40 cellular contexts compared by ENCODE assay signal in genomic region chr2:100403722-100404121, GRCh38.
"Had no signal": no experiment of that assay in that cellular context is flagged by ENCODE, and none has a peak within 500 bp of the region (broad histone marks: within the 10 kb centered on the region; RNA-seq: fewer than 3 reads in every experiment).

No MANE protein-coding gene starts in this region.

- H3K27me3 Mint-ChIP-seq: activated naive CD4-positive, alpha-beta T cell treated with anti-CD3 and anti-CD28 coated beads, Interleukin-2, amount 10 ng/mL, durations not matched to agents 7 days and 5 days; activated naive CD4-positive, alpha-beta T cell treated with anti-CD3 and anti-CD28 coated beads, Interleukin-2, amount 50 U/mL, for 24 hours; activated naive CD8-positive, alpha-beta T cell; activated naive CD8-positive, alpha-beta T cell treated with anti-CD3 and anti-CD28 coated beads for 36 hours; activated naive CD8-positive, alpha-beta T cell treated with anti-CD3 and anti-CD28 coated beads, Interleukin-2, amount 10 ng/mL, durations not matched to agents 7 days and 5 days; activated naive CD8-positive, alpha-beta T cell treated with anti-CD3 and anti-CD28 coated beads, Interleukin-2, amount 50 U/mL, for 24 hours; activated T-cell treated with anti-CD3 and anti-CD28 coated beads, Interleukin-2, amount 50 U/mL, for 24 hours; activated T-helper 17 cell treated with anti-CD3 and anti-CD28 coated beads, Interleukin-2, amount 50 U/mL, for 72 hours; central memory CD8-positive, alpha-beta T cell had no signal

- FAIRE-seq: astrocyte, bronchial epithelial cell had no signal

- H3K27ac Mint-ChIP-seq: activated naive CD4-positive, alpha-beta T cell treated with anti-CD3 and anti-CD28 coated beads for 36 hours; activated naive CD4-positive, alpha-beta T cell treated with anti-CD3 and anti-CD28 coated beads, Interleukin-2, amount 10 ng/mL, durations not matched to agents 7 days and 5 days; activated naive CD4-positive, alpha-beta T cell treated with anti-CD3 and anti-CD28 coated beads, Interleukin-2, amount 50 U/mL, for 24 hours; activated naive CD8-positive, alpha-beta T cell; activated naive CD8-positive, alpha-beta T cell treated with anti-CD3 and anti-CD28 coated beads for 36 hours; activated naive CD8-positive, alpha-beta T cell treated with anti-CD3 and anti-CD28 coated beads, Interleukin-2, amount 10 ng/mL, durations not matched to agents 7 days and 5 days; activated naive CD8-positive, alpha-beta T cell treated with anti-CD3 and anti-CD28 coated beads, Interleukin-2, amount 50 U/mL, for 24 hours; activated T-cell treated with anti-CD3 and anti-CD28 coated beads, Interleukin-2, amount 50 U/mL, for 24 hours; activated T-cell treated with anti-CD3 and anti-CD28 coated beads, Interleukin-2, amount 50 U/mL, for 72 hours; activated T-helper 1 cell treated with anti-CD3 and anti-CD28 coated beads, Interleukin-12 subunit alpha, Interleukin-12 subunit beta, Interleukin-2, Interleukin-4 antibody, amounts not matched to agents 30 ng/mL and 10 ng/mL and 1 ng/mL, durations not matched to agents 14 hours and 24 hours and 36 hours; activated T-helper 17 cell treated with anti-CD3 and anti-CD28 coated beads, Interleukin-2, amount 50 U/mL, for 72 hours; activated T-helper 2 cell treated with anti-CD3 and anti-CD28 coated beads, Interferon-gamma antibody, Interleukin-2, Interleukin-4, amounts not matched to agents 10 μg/mL and 5 μg/mL and 100 μg/mL, durations not matched to agents 14 hours and 24 hours and 36 hours had no signal

- ATAC-seq: activated naive CD4-positive, alpha-beta T cell treated with anti-CD3 and anti-CD28 coated beads, Interleukin-2, amount 50 U/mL, for 72 hours; activated naive CD8-positive, alpha-beta T cell treated with anti-CD3 and anti-CD28 coated beads, Interleukin-2, amount 50 U/mL, for 24 hours; activated T-cell treated with anti-CD3 and anti-CD28 coated beads, Interleukin-2, amount 50 U/mL, for 4 hours; activated T-cell treated with anti-CD3 and anti-CD28 coated beads, Interleukin-2, amount 50 U/mL, for 72 hours; activated T-helper 17 cell treated with anti-CD3 and anti-CD28 coated beads, Interleukin-2, amount 50 U/mL, for 72 hours; body of pancreas had no signal

- H3K9me3 Mint-ChIP-seq: activated naive CD4-positive, alpha-beta T cell treated with anti-CD3 and anti-CD28 coated beads for 36 hours; activated naive CD4-positive, alpha-beta T cell treated with anti-CD3 and anti-CD28 coated beads, Interleukin-2, amount 10 ng/mL, durations not matched to agents 7 days and 5 days; activated naive CD4-positive, alpha-beta T cell treated with anti-CD3 and anti-CD28 coated beads, Interleukin-2, amount 50 U/mL, for 24 hours; activated naive CD4-positive, alpha-beta T cell treated with anti-CD3 and anti-CD28 coated beads, Interleukin-2, amount 50 U/mL, for 72 hours; activated naive CD8-positive, alpha-beta T cell treated with anti-CD3 and anti-CD28 coated beads for 36 hours; activated naive CD8-positive, alpha-beta T cell treated with anti-CD3 and anti-CD28 coated beads, Interleukin-2, amount 10 ng/mL, durations not matched to agents 7 days and 5 days; activated naive CD8-positive, alpha-beta T cell treated with anti-CD3 and anti-CD28 coated beads, Interleukin-2, amount 50 U/mL, for 24 hours; activated T-cell treated with anti-CD3 and anti-CD28 coated beads, Interleukin-2, amount 50 U/mL, for 24 hours; activated T-cell treated with anti-CD3 and anti-CD28 coated beads, Interleukin-2, amount 50 U/mL, for 4 hours; activated T-cell treated with anti-CD3 and anti-CD28 coated beads, Interleukin-2, amount 50 U/mL, for 72 hours; activated T-helper 1 cell treated with anti-CD3 and anti-CD28 coated beads, Interleukin-12 subunit alpha, Interleukin-12 subunit beta, Interleukin-2, Interleukin-4 antibody, amounts not matched to agents 30 ng/mL and 10 ng/mL and 1 ng/mL, durations not matched to agents 14 hours and 24 hours and 36 hours; activated T-helper 17 cell treated with anti-CD3 and anti-CD28 coated beads, Interleukin-2, amount 50 U/mL, for 72 hours; activated T-helper 2 cell treated with anti-CD3 and anti-CD28 coated beads, Interferon-gamma antibody, Interleukin-2, Interleukin-4, amounts not matched to agents 10 μg/mL and 5 μg/mL and 100 μg/mL, durations not matched to agents 14 hours and 24 hours and 36 hours; central memory CD8-positive, alpha-beta T cell had no signal

- H3K27ac ChIP-seq: adrenal gland, ascending aorta, body of pancreas, brain microvascular endothelial cell, breast epithelium, cardiac muscle cell had no signal

- H3K4me3 ChIP-seq: adrenal gland, ascending aorta, body of pancreas, breast epithelium, cardiac muscle cell had no signal

- H3K36me3 Mint-ChIP-seq: activated naive CD4-positive, alpha-beta T cell treated with anti-CD3 and anti-CD28 coated beads, Interleukin-2, amount 10 ng/mL, durations not matched to agents 7 days and 5 days had no signal

- H3K36me3 ChIP-seq: brain microvascular endothelial cell, breast epithelium had no signal

- H3K4me1 ChIP-seq: adrenal gland, ascending aorta, body of pancreas, breast epithelium had no signal

- H3K27me3 ChIP-seq: adrenal gland, ascending aorta, body of pancreas, brain microvascular endothelial cell, breast epithelium, cardiac muscle cell had no signal

- H3K4me3 Mint-ChIP-seq: activated naive CD4-positive, alpha-beta T cell treated with anti-CD3 and anti-CD28 coated beads for 36 hours; activated naive CD4-positive, alpha-beta T cell treated with anti-CD3 and anti-CD28 coated beads, Interleukin-2, amount 10 ng/mL, durations not matched to agents 7 days and 5 days; activated naive CD4-positive, alpha-beta T cell treated with anti-CD3 and anti-CD28 coated beads, Interleukin-2, amount 50 U/mL, for 24 hours; activated naive CD8-positive, alpha-beta T cell; activated naive CD8-positive, alpha-beta T cell treated with anti-CD3 and anti-CD28 coated beads for 36 hours; activated naive CD8-positive, alpha-beta T cell treated with anti-CD3 and anti-CD28 coated beads, Interleukin-2, amount 10 ng/mL, durations not matched to agents 7 days and 5 days; activated naive CD8-positive, alpha-beta T cell treated with anti-CD3 and anti-CD28 coated beads, Interleukin-2, amount 50 U/mL, for 24 hours; activated T-cell treated with anti-CD3 and anti-CD28 coated beads, Interleukin-2, amount 50 U/mL, for 24 hours; activated T-cell treated with anti-CD3 and anti-CD28 coated beads, Interleukin-2, amount 50 U/mL, for 4 hours; activated T-cell treated with anti-CD3 and anti-CD28 coated beads, Interleukin-2, amount 50 U/mL, for 72 hours; activated T-helper 1 cell treated with anti-CD3 and anti-CD28 coated beads, Interleukin-12 subunit alpha, Interleukin-12 subunit beta, Interleukin-2, Interleukin-4 antibody, amounts not matched to agents 30 ng/mL and 10 ng/mL and 1 ng/mL, durations not matched to agents 14 hours and 24 hours and 36 hours; activated T-helper 17 cell treated with anti-CD3 and anti-CD28 coated beads, Interleukin-2, amount 50 U/mL, for 72 hours; brain; central memory CD8-positive, alpha-beta T cell had no signal

- H3K9me3 ChIP-seq: adrenal gland, ascending aorta, body of pancreas, breast epithelium had no signal

- H3K4me1 Mint-ChIP-seq: activated naive CD4-positive, alpha-beta T cell treated with anti-CD3 and anti-CD28 coated beads, Interleukin-2, amount 10 ng/mL, durations not matched to agents 7 days and 5 days; activated naive CD4-positive, alpha-beta T cell treated with anti-CD3 and anti-CD28 coated beads, Interleukin-2, amount 50 U/mL, for 24 hours; activated naive CD8-positive, alpha-beta T cell treated with anti-CD3 and anti-CD28 coated beads for 36 hours; activated naive CD8-positive, alpha-beta T cell treated with anti-CD3 and anti-CD28 coated beads, Interleukin-2, amount 10 ng/mL, durations not matched to agents 7 days and 5 days; activated naive CD8-positive, alpha-beta T cell treated with anti-CD3 and anti-CD28 coated beads, Interleukin-2, amount 50 U/mL, for 24 hours; activated T-helper 17 cell treated with anti-CD3 and anti-CD28 coated beads, Interleukin-2, amount 50 U/mL, for 72 hours; brain had no signal

- DNase-seq: activated effector memory CD4-positive, alpha-beta T cell treated with anti-CD3 and anti-CD28 coated beads, Interleukin-2, amount 50 U/mL, for 16 hours; activated effector memory CD4-positive, alpha-beta T cell treated with Interleukin-2 at 50 U/mL for 16 hours; activated gamma-delta T cell; activated gamma-delta T cell treated with Interleukin-2 at 50 U/mL for 16 hours; activated naive CD4-positive, alpha-beta T cell; activated naive CD4-positive, alpha-beta T cell treated with anti-CD3 and anti-CD28 coated beads for 36 hours; activated naive CD4-positive, alpha-beta T cell treated with anti-CD3 and anti-CD28 coated beads, Interleukin-2, amount 10 ng/mL, durations not matched to agents 7 days and 5 days; activated naive CD4-positive, alpha-beta T cell treated with anti-CD3 and anti-CD28 coated beads, Interleukin-2, amount 50 U/mL, for 16 hours; activated naive CD4-positive, alpha-beta T cell treated with Interleukin-2 at 50 U/mL for 16 hours; activated naive CD8-positive, alpha-beta T cell treated with anti-CD3 and anti-CD28 coated beads for 36 hours; activated naive CD8-positive, alpha-beta T cell treated with anti-CD3 and anti-CD28 coated beads, Interleukin-2, amount 10 ng/mL, durations not matched to agents 7 days and 5 days; activated naive CD8-positive, alpha-beta T cell treated with anti-CD3 and anti-CD28 coated beads, Interleukin-2, amount 50 U/mL, for 24 hours; activated T-cell treated with anti-CD3 and anti-CD28 coated beads, Interleukin-2, amount 50 U/mL, for 1 hour; activated T-cell treated with anti-CD3 and anti-CD28 coated beads, Interleukin-2, amount 50 U/mL, for 24 hours; activated T-cell treated with anti-CD3 and anti-CD28 coated beads, Interleukin-2, amount 50 U/mL, for 4 hours; activated T-cell treated with anti-CD3 and anti-CD28 coated beads, Interleukin-2, amount 50 U/mL, for 48 hours; activated T-cell treated with anti-CD3 and anti-CD28 coated beads, Interleukin-2, amount 50 U/mL, for 72 hours; adrenal gland; amniotic stem cell; amygdala; anterior cingulate cortex; aorta; body of pancreas; brain microvascular endothelial cell; caudate nucleus; central memory CD4-positive, alpha-beta T cell; cerebellar nuclear complex had no signal
